ENCODE assay signal across 17 cellular contexts in genomic region chr3:177800565-177800964, GRCh38.
"Had no signal": no experiment of that assay in that cellular context is flagged by ENCODE, and none has a peak within 500 bp of the region (broad histone marks: within the 10 kb centered on the region; RNA-seq: fewer than 3 reads in every experiment).

No MANE protein-coding gene starts in this region.

- H3K9me3 ChIP-seq: ascending aorta, esophagus squamous epithelium, heart right ventricle, left lung, ovary, tibial nerve had no signal

- H3K36me3 Mint-ChIP-seq: activated CD8-positive, alpha-beta memory T cell treated with anti-CD3 and anti-CD28 coated beads, Interleukin-2, amount 10 ng/mL, durations not matched to agents 7 days and 5 days; activated naive CD8-positive, alpha-beta T cell treated with anti-CD3 and anti-CD28 coated beads, Interleukin-2, amount 10 ng/mL, durations not matched to agents 7 days and 5 days; memory B cell; stimulated activated effector memory CD8-positive, alpha-beta T cell treated with anti-CD3 and anti-CD28 coated beads, Interleukin-12 subunit alpha, Interleukin-12 subunit beta, amount 100 ng/mL, for 72 hours had no signal

- H3K27ac Mint-ChIP-seq: activated CD8-positive, alpha-beta memory T cell treated with anti-CD3 and anti-CD28 coated beads, Interleukin-2, amount 10 ng/mL, durations not matched to agents 7 days and 5 days; activated naive CD8-positive, alpha-beta T cell treated with anti-CD3 and anti-CD28 coated beads, Interleukin-2, amount 10 ng/mL, durations not matched to agents 7 days and 5 days; activated T-cell treated with anti-CD3 and anti-CD28 coated beads, Interleukin-2, amount 50 U/mL, for 24 hours; memory B cell; stimulated activated effector memory CD8-positive, alpha-beta T cell treated with anti-CD3 and anti-CD28 coated beads, Interleukin-12 subunit alpha, Interleukin-12 subunit beta, amount 100 ng/mL, for 72 hours had no signal

- ATAC-seq: activated CD8-positive, alpha-beta memory T cell treated with anti-CD3 and anti-CD28 coated beads, Interleukin-2, amount 10 ng/mL, durations not matched to agents 7 days and 5 days; heart right ventricle; left lung had no signal

- H3K9me3 Mint-ChIP-seq: activated T-cell treated with anti-CD3 and anti-CD28 coated beads, Interleukin-2, amount 50 U/mL, for 24 hours; memory B cell; neural crest cell; stimulated activated effector memory CD8-positive, alpha-beta T cell treated with anti-CD3 and anti-CD28 coated beads, Interleukin-12 subunit alpha, Interleukin-12 subunit beta, amount 100 ng/mL, for 72 hours had no signal

- H3K4me3 Mint-ChIP-seq: activated CD8-positive, alpha-beta memory T cell treated with anti-CD3 and anti-CD28 coated beads, Interleukin-2, amount 10 ng/mL, durations not matched to agents 7 days and 5 days; activated naive CD8-positive, alpha-beta T cell treated with anti-CD3 and anti-CD28 coated beads, Interleukin-2, amount 10 ng/mL, durations not matched to agents 7 days and 5 days; activated T-cell treated with anti-CD3 and anti-CD28 coated beads, Interleukin-2, amount 50 U/mL, for 24 hours; memory B cell; neural crest cell; stimulated activated effector memory CD8-positive, alpha-beta T cell treated with anti-CD3 and anti-CD28 coated beads, Interleukin-12 subunit alpha, Interleukin-12 subunit beta, amount 100 ng/mL, for 72 hours had no signal

- DNase-seq: activated CD4-positive, alpha-beta T cell treated with anti-CD3 and anti-CD28 coated beads, Interleukin-2, amount 50 U/mL, for 4 hours; activated CD8-positive, alpha-beta memory T cell treated with anti-CD3 and anti-CD28 coated beads, Interleukin-2, amount 10 ng/mL, durations not matched to agents 7 days and 5 days; activated gamma-delta T cell treated with Interleukin-2 at 50 U/mL for 16 hours; activated naive CD8-positive, alpha-beta T cell treated with anti-CD3 and anti-CD28 coated beads, Interleukin-2, amount 10 ng/mL, durations not matched to agents 7 days and 5 days; activated T-cell treated with anti-CD3 and anti-CD28 coated beads, Interleukin-2, amount 50 U/mL, for 24 hours; esophagus squamous epithelium; heart right ventricle; islet precursor cell; left lung; ovary; retina had no signal

- H3K27me3 Mint-ChIP-seq: activated naive CD8-positive, alpha-beta T cell treated with anti-CD3 and anti-CD28 coated beads, Interleukin-2, amount 10 ng/mL, durations not matched to agents 7 days and 5 days; activated T-cell treated with anti-CD3 and anti-CD28 coated beads, Interleukin-2, amount 50 U/mL, for 24 hours; memory B cell had no signal

- H3K4me3 ChIP-seq: ascending aorta, esophagus squamous epithelium, heart right ventricle, left lung, ovary, skin epidermis, tibial nerve had no signal

- H3K27me3 ChIP-seq: ascending aorta, esophagus squamous epithelium, heart right ventricle, left lung, ovary, tibial nerve had no signal

- H3K36me3 ChIP-seq: ascending aorta, esophagus squamous epithelium, heart right ventricle, left lung, ovary, tibial nerve had no signal
